Comparison of ENCODE assay signal across 8 cellular contexts in genomic region chr1:3483801-3484444, GRCh38. TPM values are rescaled to one million over a fixed set of nuclear protein-coding genes. Genes with fewer than 3 reads are reported as not detected.
DNase-seq lines count a peak whose midpoint lies in the region; ATAC-seq, FAIRE-seq and TF ChIP-seq lines count a peak whose summit lies in the region.

No MANE protein-coding gene starts in this region.

- TF ChIP-seq CTCF in DND-41 (IDR thresholded peaks at IDR 0.05; ENCODE audit: borderline replicate concordance, extremely low read depth, low read length, poor library complexity, severe bottlenecking): peak; percentile 78
- peak; percentile 96 for TF ChIP-seq CTCF in LNCAP (IDR thresholded peaks at IDR 0.05)
- peak; percentile 84 to 93 (median 92) for TF ChIP-seq CTCF in pancreas (IDR thresholded peaks at IDR 0.05)

- ATAC-seq in DND-41 (ENCODE audit: insufficient read depth, low read depth) (peak; percentile 40; the same call in 1 of the 3 replicates), pancreas (peak; percentile 75 to 92 (median 80)), HG02798 (IDR thresholded peaks at IDR 0.05; ENCODE audit: poor library complexity, unreplicated experiment) (no peak), HG02885 (IDR thresholded peaks at IDR 0.05; ENCODE audit: poor library complexity, unreplicated experiment) (no peak), GM18867 (IDR thresholded peaks at IDR 0.05; ENCODE audit: unreplicated experiment) (no peak)

- H3K9ac ChIP-seq in DND-41 (ENCODE audit: low read depth, low read length): no peak overlapping the region

- H3K9me3 ChIP-seq in DND-41 (ENCODE audit: insufficient read depth, low read length, severe bottlenecking) (peaks cover 8% of the 10 kb centered on the region), pancreas (no peaks in the 10 kb centered on the region)

- intact Hi-C loops in pancreas (cut with DNase I): loop anchor here in 1 of 3 donors (2.0 kb wide), 1 partner anchor 31 kb away; no protein-coding TSS in a partner anchor

- H3K36me3 ChIP-seq in DND-41 (ENCODE audit: insufficient read depth, low read length) (no peaks in the 10 kb centered on the region), pancreas (no peaks in the 10 kb centered on the region)

- WGBS in pancreas, 2 donors: 21 to 24% methylated on average over 31 of the region's 31 CpGs

- FAIRE-seq in pancreas (lab: Jason Lieb, UNC): no peak

- H3K27me3 ChIP-seq in DND-41 (ENCODE audit: insufficient read depth, low read length, poor library complexity) (no peaks in the 10 kb centered on the region), pancreas (no peaks in the 10 kb centered on the region)

- H3K4me2 ChIP-seq in DND-41 (ENCODE audit: insufficient read depth, low read length): no peak overlapping the region

- H3K4me3 ChIP-seq in DND-41 (ENCODE audit: low read depth in 1 of 2, low read length in 2 of 2): no peak overlapping the region
- H3K4me3 ChIP-seq in pancreas: no peak overlapping the region

- H4K20me1 ChIP-seq in DND-41 (ENCODE audit: insufficient read depth, low read length): peaks cover 9% of the 10 kb centered on the region

- H2AFZ ChIP-seq in DND-41 (ENCODE audit: low read depth, low read length): no peak overlapping the region

- H3K79me2 ChIP-seq in DND-41 (ENCODE audit: insufficient read depth, low read length): no peaks in the 10 kb centered on the region

- H3K4me1 ChIP-seq in DND-41 (ENCODE audit: insufficient read depth, low read length) (no peaks in the 10 kb centered on the region), pancreas (no peaks in the 10 kb centered on the region)

- no peak overlapping the region for H3K27ac ChIP-seq in DND-41 (ENCODE audit: low read length)
- H3K27ac ChIP-seq in pancreas: no peak overlapping the region

- DNase-seq in DND-41 (peak; percentile 40), activated T-cell treated with anti-CD3 and anti-CD28 coated beads for 24 hours (ENCODE audit: low read depth) (peak; percentile 11), fibroblast of peridontal ligament (ENCODE audit: extremely low read depth) (peak; percentile 1), pancreas (peak in 5 of 6 donors; percentile 35 to 90 (median 67))

RNA-seq across cellular contexts. Expression of gene ARHGEF16, which starts 29.5 kb away (rescaled TPM):
- 10 to 100 TPM in 2 of 6 donors, 1 to 10 TPM in 4; 8.2 to 12.2 (median 9.3) TPM for total RNA-seq in pancreas
- 10 to 100 TPM; 25.0 to 26.4 TPM for polyA plus RNA-seq in pancreas

Comparison
In these comparisons a context has a peak if more than half of its experiments do, and no peak if none do; other contexts are left out.
1. ATAC-seq: peak in DND-41 (single experiment) and pancreas (4 of 4); none in HG02798 (single experiment), HG02885 (single experiment) and GM18867 (single experiment).
2. DNase-seq: peak in every context shown above with its lines; median percentile 67 in pancreas; 40 in DND-41; 11 in activated T-cell treated with anti-CD3 and anti-CD28 coated beads for 24 hours; 1 in fibroblast of peridontal ligament.
3. Peak in every context shown above with its lines, with median percentiles within 50 percentile points of each other: CTCF ChIP-seq.